Comparison of ENCODE assay signal across 1 cellular context in genomic region chrX:120629667-120630537, GRCh38.
TF ChIP-seq lines count a peak whose summit lies in the region.

Gene C1GALT1C1 (minus strand): TSS chrX:120630054. CDS start chrX:120627166, 2,888 bp downstream.

TF ChIP-seq in HEK293, 187 proteins besides CTCF, POLR2A, EP300 and RAD21 (continued from another document):
- TF ChIP-seq GLIS1 (tag by site-specific recombination; IDR thresholded peaks at IDR 0.05) (peak; percentile 43; the same call in 1 of the 2 replicates), ZFP3 (tag by site-specific recombination; IDR thresholded peaks at IDR 0.05; ENCODE audit: low read depth) (no peak), PRDM4 (tag by site-specific recombination; IDR thresholded peaks at IDR 0.05) (0 out of 2 replicates have a peak, but pooled peaks have one; percentile 12), ZXDB (tag by site-specific recombination; IDR thresholded peaks at IDR 0.05) (peak; percentile 72), ZNF146 (tag by site-specific recombination; IDR thresholded peaks at IDR 0.05) (no peak), ZNF843 (tag by site-specific recombination; IDR thresholded peaks at IDR 0.05) (0 out of 2 replicates have a peak, but pooled peaks have one; percentile 38), ZNF580 (tag by site-specific recombination; IDR thresholded peaks at IDR 0.05) (0 out of 2 replicates have a peak, but pooled peaks have one; percentile 38), ZBTB10 (tag by site-specific recombination; IDR thresholded peaks at IDR 0.05) (peak; percentile 89), ZNF600 (tag by site-specific recombination; IDR thresholded peaks at IDR 0.05) (peak; percentile 89), ZBTB26 (tag by site-specific recombination; optimal IDR thresholded peaks at IDR 0.05) (peak; percentile 88), ZNF629 (tag by site-specific recombination; IDR thresholded peaks at IDR 0.05) (peak; percentile 29; the same call in 1 of the 2 replicates), ZNF174 (tag by site-specific recombination; IDR thresholded peaks at IDR 0.05) (no peak), PRDM1 (tag by site-specific recombination; IDR thresholded peaks at IDR 0.05) (peak; percentile 82), ZNF571 (tag by site-specific recombination; IDR thresholded peaks at IDR 0.05) (no peak), TSHZ1 (tag by site-specific recombination; IDR thresholded peaks at IDR 0.05; ENCODE audit: borderline replicate concordance) (no peak), KLF16 (tag by site-specific recombination; IDR thresholded peaks at IDR 0.05) (peak; percentile 77)
